Comparison of ENCODE assay signal across 2 cellular contexts in the genomic region with DNA sequence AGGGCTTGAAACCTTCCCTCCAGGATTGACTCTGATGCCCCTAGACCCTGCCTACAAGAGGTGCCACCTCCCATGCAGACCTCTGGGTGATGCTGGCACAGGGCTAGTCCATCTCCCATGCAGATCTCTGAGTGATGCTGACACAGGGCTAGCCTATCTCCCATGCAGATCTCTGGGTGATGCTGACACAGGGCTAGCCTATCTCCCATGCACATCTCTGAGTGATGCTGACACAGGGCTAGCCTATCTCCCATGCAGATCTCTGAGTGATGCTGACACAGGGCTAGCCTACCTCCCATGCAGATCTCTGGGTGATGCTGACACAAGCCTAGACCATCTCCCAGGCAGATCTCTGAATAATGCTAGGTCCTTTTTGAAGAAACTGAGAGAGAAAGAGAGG.
TF ChIP-seq lines count a peak whose summit lies in the region.

No MANE protein-coding gene starts in this region.

TF ChIP-seq in SK-N-SH, 30 proteins besides CTCF, POLR2A, EP300 and RAD21 (continued from another document):
- TF ChIP-seq PBX3 (IDR thresholded peaks at IDR 0.05), result peak; percentile 80
- no peak for TF ChIP-seq RFX5 (IDR thresholded peaks at IDR 0.05; ENCODE audit: low read length)
- TF ChIP-seq FOSL2 (IDR thresholded peaks at IDR 0.05; ENCODE audit: borderline replicate concordance, low read depth), result no peak; the same call in 1 of the 2 replicates
- 0 out of 2 replicates have a peak, but pooled peaks have one; percentile 15 for TF ChIP-seq NFIC (IDR thresholded peaks at IDR 0.05; ENCODE audit: borderline replicate concordance)
- no peak for TF ChIP-seq TEAD4 (IDR thresholded peaks at IDR 0.05; ENCODE audit: borderline replicate concordance, insufficient read depth)
- no peak for TF ChIP-seq YY1 (IDR thresholded peaks at IDR 0.05; ENCODE audit: low read depth)
- TF ChIP-seq MEF2A (IDR thresholded peaks at IDR 0.05; ENCODE audit: borderline replicate concordance, low read depth), result no peak
- no peak for TF ChIP-seq ELF1 (IDR thresholded peaks at IDR 0.05)
- TF ChIP-seq CHD2 (IDR thresholded peaks at IDR 0.05; ENCODE audit: low read length, partially characterized antibody), result no peak
- TF ChIP-seq MAX (IDR thresholded peaks at IDR 0.05; ENCODE audit: low read depth), result no peak
TF ChIP-seq in SK-N-SH: peak in this region for 5.

TF ChIP-seq in SK-N-SH treated with all-trans-retinoic acid at 6 μM for 48 hours, 23 proteins besides CTCF, POLR2A, EP300 and RAD21 (continued from another document):
- TF ChIP-seq TOX (CRISPR knock-in tag; IDR thresholded peaks at IDR 0.05; ENCODE audit: borderline replicate concordance) (no peak), CREB5 (CRISPR knock-in tag; IDR thresholded peaks at IDR 0.05; ENCODE audit: low read depth) (no peak), ARNTL (CRISPR knock-in tag; IDR thresholded peaks at IDR 0.05; ENCODE audit: borderline replicate concordance, low read depth) (no peak), ZNF565 (CRISPR knock-in tag; conservative IDR thresholded peaks at IDR 0.05; ENCODE audit: low read depth) (no peak), TCF4 (CRISPR knock-in tag; IDR thresholded peaks at IDR 0.05; ENCODE audit: borderline replicate concordance) (no peak), ZNF70 (CRISPR knock-in tag; IDR thresholded peaks at IDR 0.05) (no peak), ZC3H10 (CRISPR knock-in tag; IDR thresholded peaks at IDR 0.05) (no peak), ZNF8 (CRISPR knock-in tag; IDR thresholded peaks at IDR 0.05) (no peak), OSR1 (CRISPR knock-in tag; IDR thresholded peaks at IDR 0.05) (no peak), ESRRG (CRISPR knock-in tag; IDR thresholded peaks at IDR 0.05) (no peak)
- TF ChIP-seq, protein P1, sequence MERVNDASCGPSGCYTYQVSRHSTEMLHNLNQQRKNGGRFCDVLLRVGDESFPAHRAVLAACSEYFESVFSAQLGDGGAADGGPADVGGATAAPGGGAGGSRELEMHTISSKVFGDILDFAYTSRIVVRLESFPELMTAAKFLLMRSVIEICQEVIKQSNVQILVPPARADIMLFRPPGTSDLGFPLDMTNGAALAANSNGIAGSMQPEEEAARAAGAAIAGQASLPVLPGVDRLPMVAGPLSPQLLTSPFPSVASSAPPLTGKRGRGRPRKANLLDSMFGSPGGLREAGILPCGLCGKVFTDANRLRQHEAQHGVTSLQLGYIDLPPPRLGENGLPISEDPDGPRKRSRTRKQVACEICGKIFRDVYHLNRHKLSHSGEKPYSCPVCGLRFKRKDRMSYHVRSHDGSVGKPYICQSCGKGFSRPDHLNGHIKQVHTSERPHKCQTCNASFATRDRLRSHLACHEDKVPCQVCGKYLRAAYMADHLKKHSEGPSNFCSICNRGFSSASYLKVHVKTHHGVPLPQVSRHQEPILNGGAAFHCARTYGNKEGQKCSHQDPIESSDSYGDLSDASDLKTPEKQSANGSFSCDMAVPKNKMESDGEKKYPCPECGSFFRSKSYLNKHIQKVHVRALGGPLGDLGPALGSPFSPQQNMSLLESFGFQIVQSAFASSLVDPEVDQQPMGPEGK (CRISPR knock-in tag; IDR thresholded peaks at IDR 0.05; ENCODE audit: borderline replicate concordance), result no peak
